ENCODE assay signal across 8 cellular contexts in genomic region chr1:119367332-119368124, GRCh38. TPM values are rescaled to one million over a fixed set of nuclear protein-coding genes. Genes with fewer than 3 reads are reported as not detected.
DNase-seq lines count a peak whose midpoint lies in the region; ATAC-seq and TF ChIP-seq lines count a peak whose summit lies in the region.

No MANE protein-coding gene starts in this region.

- CTCF ChIA-PET in CD8-positive, alpha-beta T cell (lab: Charles Lee): interaction anchor here (0.7 kb wide), 1 partner anchor 93 kb away, joined by 3 read pairs; no protein-coding TSS in a partner anchor
- CTCF ChIA-PET in RWPE1 (lab: Yijun Ruan, JAX): interaction anchor here (0.6 to 1.9 kb wide), 11 partner anchors 11 to 876 kb away, joined by 3 to 10 read pairs (median 3); no protein-coding TSS in a partner anchor

- no peak for DNase-seq in CD8-positive, alpha-beta T cell
- DNase-seq in HCEC 1CT (peak; percentile 35), RWPE1 (ENCODE audit: low spot score) (peak; percentile 72), gastrocnemius medialis (no peak), COLO668 (lab: John Stamatoyannopoulos, UW; ENCODE audit: unreplicated experiment) (no peak), NCI-H2029 treated with DMSO at 0.1 percent for 48 hours (lab: John Stamatoyannopoulos, UW) (no peak)

- intact Hi-C loops in CD8-positive, alpha-beta T cell (cut with DNase I, micrococcal nuclease): no loop called here
- intact Hi-C loops in gastrocnemius medialis (cut with DNase I; ENCODE audit: low total_unique reads): no loop called here

- in situ Hi-C loops in gastrocnemius medialis (cut with MboI; ENCODE audit: low sequenced_read_pairs in 4 of 4): loop anchor here in 1 of 4 donors (25.0 kb wide), 1 partner anchor 1205 kb away; no protein-coding TSS in a partner anchor

- H3K27me3 ChIP-seq in CD8-positive, alpha-beta T cell (ENCODE audit: insufficient read depth, low read length): peaks cover 6% of the 10 kb centered on the region
- H3K27me3 ChIP-seq in gastroesophageal sphincter (no peaks in the 10 kb centered on the region), gastrocnemius medialis (no peaks in the 10 kb centered on the region)

- 66 to 69% methylated on average over 13 of the region's 13 CpGs for WGBS in gastroesophageal sphincter (ENCODE audit: low coverage in 1 of 2), 2 donors

- no peaks in the 10 kb centered on the region for H3K36me3 Mint-ChIP-seq in CD8-positive, alpha-beta T cell

- no peak overlapping the region for H3K4me3 Mint-ChIP-seq in CD8-positive, alpha-beta T cell

- H3K27me3 Mint-ChIP-seq in CD8-positive, alpha-beta T cell (ENCODE audit: low read depth): peaks cover 20% of the 10 kb centered on the region

- no peak overlapping the region for H3K27ac ChIP-seq in CD8-positive, alpha-beta T cell (ENCODE audit: low read depth, low read length)
- H3K27ac ChIP-seq in RWPE1 (no peak overlapping the region), gastroesophageal sphincter (no peak overlapping the region), gastrocnemius medialis (no peak overlapping the region)

- no peaks in the 10 kb centered on the region for H3K4me1 Mint-ChIP-seq in CD8-positive, alpha-beta T cell (ENCODE audit: low read depth)

- TF ChIP-seq CTCF in CD8-positive, alpha-beta T cell (IDR thresholded peaks at IDR 0.05): peak; percentile 15
- TF ChIP-seq CTCF in RWPE1 (conservative IDR thresholded peaks at IDR 0.05; ENCODE audit: low read depth): peak; percentile 88
- peak; percentile 10 to 70 (median 54) for TF ChIP-seq CTCF in gastroesophageal sphincter (IDR thresholded peaks at IDR 0.05)
- TF ChIP-seq CTCF in gastrocnemius medialis (IDR thresholded peaks at IDR 0.05 in 4 of 5, conservative IDR thresholded peaks at IDR 0.05 in 1 of 5): peak; percentile 55 to 65 (median 57)

- H3K4me1 ChIP-seq in CD8-positive, alpha-beta T cell (ENCODE audit: insufficient read depth, low read length): no peaks in the 10 kb centered on the region
- H3K4me1 ChIP-seq in gastroesophageal sphincter: no peaks in the 10 kb centered on the region
- H3K4me1 ChIP-seq in gastrocnemius medialis: no peaks in the 10 kb centered on the region

- POLR2A ChIA-PET in CD8-positive, alpha-beta T cell (lab: Charles Lee): no interaction called here
- POLR2A ChIA-PET in RWPE1 (lab: Yijun Ruan, JAX; ENCODE audit: low non-redundant PET): no interaction called here

- no peaks in the 10 kb centered on the region for H3K9me3 Mint-ChIP-seq in CD8-positive, alpha-beta T cell

- H3K36me3 ChIP-seq in CD8-positive, alpha-beta T cell (ENCODE audit: insufficient read depth, low read length): no peaks in the 10 kb centered on the region
- no peaks in the 10 kb centered on the region for H3K36me3 ChIP-seq in gastroesophageal sphincter
- H3K36me3 ChIP-seq in gastrocnemius medialis: no peaks in the 10 kb centered on the region

- no peak overlapping the region for H3K4me3 ChIP-seq in CD8-positive, alpha-beta T cell (ENCODE audit: low read depth, low read length)
- H3K4me3 ChIP-seq in gastroesophageal sphincter (no peak overlapping the region), gastrocnemius medialis (no peak overlapping the region)

- no peaks in the 10 kb centered on the region for H3K9me3 ChIP-seq in CD8-positive, alpha-beta T cell (ENCODE audit: low read length)
- no peaks in the 10 kb centered on the region for H3K9me3 ChIP-seq in gastroesophageal sphincter
- H3K9me3 ChIP-seq in gastrocnemius medialis: no peaks in the 10 kb centered on the region

- no peak overlapping the region for H3K27ac Mint-ChIP-seq in CD8-positive, alpha-beta T cell

- no peak for TF ChIP-seq EP300 in gastroesophageal sphincter (IDR thresholded peaks at IDR 0.05)

- no peak for TF ChIP-seq POLR2A in gastroesophageal sphincter (IDR thresholded peaks at IDR 0.05)
- no peak for TF ChIP-seq POLR2A in gastrocnemius medialis (IDR thresholded peaks at IDR 0.05)

- no peak for ATAC-seq in CD8-positive, alpha-beta T cell
- ATAC-seq in gastroesophageal sphincter (no peak), gastrocnemius medialis (peak in 1 of 2 donors; percentile 33), GM21447 (IDR thresholded peaks at IDR 0.05; ENCODE audit: unreplicated experiment) (no peak)

RNA-seq across cellular contexts. Expression of gene HAO2, which starts 1.1 kb away (rescaled TPM):
- not detected for total RNA-seq in CD8-positive, alpha-beta T cell
- total RNA-seq in gastroesophageal sphincter (not detected), gastrocnemius medialis (under 1 TPM in 1 of 4 donors, not detected in 3; 0.18 TPM)

RNA-seq across cellular contexts. Expression of gene HSD3B2, which starts 47.4 kb away (rescaled TPM):
- not detected for total RNA-seq in CD8-positive, alpha-beta T cell
- total RNA-seq in gastroesophageal sphincter (not detected), gastrocnemius medialis (under 1 TPM in 1 of 4 donors, not detected in 3; 0.66 TPM)

Comparison
In these comparisons a context has a peak if more than half of its experiments do, and no peak if none do; other contexts are left out.
1. DNase-seq: peak in HCEC 1CT (single experiment) and RWPE1 (single experiment); none in CD8-positive, alpha-beta T cell (0 of 7), gastrocnemius medialis (0 of 2), COLO668 (single experiment) and NCI-H2029 treated with DMSO at 0.1 percent for 48 hours (single experiment).
2. CTCF ChIP-seq: peak in every context shown above with its lines; median percentile 88 in RWPE1; 57 in gastrocnemius medialis; 54 in gastroesophageal sphincter; 15 in CD8-positive, alpha-beta T cell.